In genomic region chr6:147081210-147081609, GRCh38 we compare ENCODE assay signal across 26 cellular contexts.
A peak's percentile ranks its signal among the peaks of the same experiment; 100 is the strongest.
DNase-seq lines count a peak whose midpoint lies in the region; ATAC-seq, FAIRE-seq and TF ChIP-seq lines count a peak whose summit lies in the region.
"Had no signal": no experiment of that assay in that cellular context is flagged by ENCODE, and none has a peak within 500 bp of the region (broad histone marks: within the 10 kb centered on the region; RNA-seq: fewer than 3 reads in every experiment).

No MANE protein-coding gene starts in this region.

- no peaks in the 10 kb centered on the region for H3K9me3 Mint-ChIP-seq in Calu3 (ENCODE audit: low read depth, unreplicated experiment)
- H3K9me3 Mint-ChIP-seq: activated naive CD4-positive, alpha-beta T cell treated with anti-CD3 and anti-CD28 coated beads, Interleukin-2, amount 50 U/mL, for 72 hours; activated T-helper 2 cell treated with anti-CD3 and anti-CD28 coated beads, Interferon-gamma antibody, Interleukin-2, Interleukin-4, amounts not matched to agents 10 μg/mL and 5 μg/mL and 100 μg/mL, durations not matched to agents 14 hours and 24 hours and 36 hours; central memory CD8-positive, alpha-beta T cell; stimulated activated naive B cell treated with anti-CD40 and anti-IgM and Interleukin-4, amounts not matched to agents 10 μg/mL and 1 μg/mL and 100 μg/mL, for 72 hours had no signal

- no peak for TF ChIP-seq CTCF in Calu3 (IDR thresholded peaks at IDR 0.05; ENCODE audit: unreplicated experiment)
- TF ChIP-seq CTCF in LNCaP clone FGC (IDR thresholded peaks at IDR 0.05; ENCODE audit: control insufficient read depth, extremely low read depth, insufficient read depth) = no peak
- no peak for TF ChIP-seq CTCF in H1 (IDR thresholded peaks at IDR 0.05; ENCODE audit: control extremely low read depth in 1 of 3, insufficient read depth in 1 of 3, low read depth in 1 of 3, low read length in 3 of 3)
- TF ChIP-seq CTCF in osteoblast (IDR thresholded peaks at IDR 0.05; ENCODE audit: extremely low read depth, low read depth, low read length) = no peak
- TF ChIP-seq CTCF in lower leg skin (IDR thresholded peaks at IDR 0.05) = no peak

- no peak for TF ChIP-seq EP300 in H1 (IDR thresholded peaks at IDR 0.05; ENCODE audit: borderline replicate concordance in 1 of 2, low read depth in 2 of 2, low read length in 2 of 2)

- H3K36me3 Mint-ChIP-seq in Calu3 (ENCODE audit: insufficient read depth, unreplicated experiment) = no peaks in the 10 kb centered on the region
- H3K36me3 Mint-ChIP-seq: stimulated activated naive B cell treated with anti-CD40 and anti-IgM and Interleukin-4, amounts not matched to agents 10 μg/mL and 1 μg/mL and 100 μg/mL, for 72 hours had no signal

- H3K9me3 ChIP-seq in H1 (ENCODE audit: insufficient read depth in 2 of 2, low read depth in 1 of 2, low read length in 1 of 2) (no peaks in the 10 kb centered on the region), osteoblast (ENCODE audit: low read depth, low read length) (no peaks in the 10 kb centered on the region)
- H3K9me3 ChIP-seq: BLaER1 treated with 17β-estradiol and CSF1 and Interleukin-3, amounts not matched to agents 10 nM and 100 nM; testis had no signal

- TF ChIP-seq POLR2A in H1 (IDR thresholded peaks at IDR 0.05; ENCODE audit: control extremely low read depth in 1 of 2, low read depth in 2 of 2, low read length in 2 of 2) = no peak
- no peak for TF ChIP-seq POLR2A in lower leg skin (IDR thresholded peaks at IDR 0.05)

- no peak overlapping the region for H3K4ac ChIP-seq in H1 (replicated peaks; ENCODE audit: insufficient read length, low read depth, low read length)

- H3K4me1 Mint-ChIP-seq in Calu3 (ENCODE audit: low read depth, unreplicated experiment) = peaks cover 26% of the 10 kb centered on the region
- H3K4me1 Mint-ChIP-seq: activated CD4-positive, alpha-beta memory T cell treated with anti-CD3 and anti-CD28 coated beads, Interleukin-2, amount 10 ng/mL, durations not matched to agents 7 days and 5 days; central memory CD8-positive, alpha-beta T cell; stimulated activated naive B cell treated with anti-CD40 and anti-IgM and Interleukin-4, amounts not matched to agents 10 μg/mL and 1 μg/mL and 100 μg/mL, for 72 hours had no signal

- H2BK120ac ChIP-seq in H1 (replicated peaks; ENCODE audit: low read depth, low read length) = no peak overlapping the region

- no peak overlapping the region for H3K9ac ChIP-seq in H1 (replicated peaks in 1 of 4; ENCODE audit: extremely low read depth in 1 of 4, low read depth in 3 of 4, low read length in 3 of 4)
- H3K9ac ChIP-seq: BLaER1 treated with 17β-estradiol and CSF1 and Interleukin-3, amounts not matched to agents 10 nM and 100 nM had no signal

- CTCF ChIA-PET in Calu3 (lab: Charles Lee) (interaction anchor here (0.5 to 1.2 kb wide), 2 partner anchors 26 to 29 kb away, joined by 3 to 6 read pairs; no protein-coding TSS in a partner anchor), H1 (lab: Charles Lee; ENCODE audit: partially characterized antibody) (no interaction called here)

- BruUV-seq in Calu3 (replicated peaks; lab: Mats Ljungman, UMichigan) = no TSS peak

- H2AK5ac ChIP-seq in H1 (ENCODE audit: low read depth, low read length) = no peak overlapping the region

- no peak overlapping the region for H3K4me3 Mint-ChIP-seq in Calu3 (ENCODE audit: low read depth, unreplicated experiment)
- H3K4me3 Mint-ChIP-seq: activated CD4-positive, alpha-beta memory T cell treated with anti-CD3 and anti-CD28 coated beads, Interleukin-2, amount 10 ng/mL, durations not matched to agents 7 days and 5 days; central memory CD8-positive, alpha-beta T cell; naive thymus-derived CD8-positive, alpha-beta T cell; stimulated activated naive B cell treated with anti-CD40 and anti-IgM and Interleukin-4, amounts not matched to agents 10 μg/mL and 1 μg/mL and 100 μg/mL, for 72 hours had no signal

- H3K4me2 ChIP-seq in H1 (ENCODE audit: insufficient read depth in 1 of 2, low read depth in 2 of 2, low read length in 2 of 2) (no peak overlapping the region), osteoblast (ENCODE audit: insufficient read depth, low read length) (no peak overlapping the region)
- H3K4me2 ChIP-seq: BLaER1 treated with 17β-estradiol and CSF1 and Interleukin-3, amounts not matched to agents 10 nM and 100 nM had no signal

- H3K4me1 ChIP-seq in H1 (replicated peaks in 1 of 4; ENCODE audit: control insufficient read depth in 3 of 4, insufficient read depth in 4 of 4, low read length in 3 of 4) = no peaks in the 10 kb centered on the region
- peaks cover 4% of the 10 kb centered on the region for H3K4me1 ChIP-seq in osteoblast (ENCODE audit: insufficient read depth, low read length)
- H3K4me1 ChIP-seq: BLaER1 treated with 17β-estradiol and CSF1 and Interleukin-3, amounts not matched to agents 10 nM and 100 nM; testis had no signal

- peak; percentile 26 for DNase-seq in Calu3
- peak; percentile 68 for DNase-seq in LNCaP clone FGC (ENCODE audit: low read depth)
- DNase-seq in H1 (ENCODE audit: low read depth in 1 of 2, low spot score in 2 of 2) = no peak
- DNase-seq in osteoblast (ENCODE audit: insufficient read length, low spot score, missing footprints) = peak; percentile 70
- DNase-seq in NK-92 treated with Interleukin-12 subunit alpha and Interleukin-12 subunit beta, amount 100 ng/mL, for 24 hours (lab: John Stamatoyannopoulos, UW) = no peak
- no peak for DNase-seq in lower leg skin (ENCODE audit: low spot score in 2 of 2)
- no peak for DNase-seq in activated CD4-positive, alpha-beta T cell treated with anti-CD3 and anti-CD28 coated beads for 4 hours
- DNase-seq: activated CD4-positive, alpha-beta memory T cell treated with anti-CD3 and anti-CD28 coated beads, Interleukin-2, amount 10 ng/mL, durations not matched to agents 7 days and 5 days; aorta; COR-L47; EL; left cardiac atrium; naive thymus-derived CD8-positive, alpha-beta T cell; NCI-H1694 treated with DMSO at 0.1 percent for 48 hours; NCI-H226; occipital lobe; Right ventricle myocardium superior; stimulated activated CD4-positive, alpha-beta T cell treated with anti-CD3 and anti-CD28 coated beads, Interleukin-4, amount 100 ng/mL, for 1 hour; stimulated activated naive B cell treated with anti-CD40 and anti-IgM and Interleukin-4, amounts not matched to agents 10 μg/mL and 1 μg/mL and 100 μg/mL, for 72 hours; testis had no signal

- ATAC-seq in HG03175 (IDR thresholded peaks at IDR 0.05; ENCODE audit: unreplicated experiment) = no peak
- ATAC-seq: activated naive CD4-positive, alpha-beta T cell treated with anti-CD3 and anti-CD28 coated beads, Interleukin-2, amount 50 U/mL, for 72 hours; K562; left cardiac atrium; naive thymus-derived CD8-positive, alpha-beta T cell; stimulated activated naive B cell treated with anti-CD40 and anti-IgM and Interleukin-4, amounts not matched to agents 10 μg/mL and 1 μg/mL and 100 μg/mL, for 72 hours had no signal

- H3K27me3 ChIP-seq in H1 (replicated peaks in 1 of 4; ENCODE audit: control insufficient read depth in 3 of 4, extremely low read depth in 1 of 4, insufficient read depth in 3 of 4, low read length in 3 of 4) (peaks cover 0 to 1% (median 0%) of the 10 kb centered on the region in 4 experiments; a peak in 1 of 7 replicates), osteoblast (ENCODE audit: insufficient read depth, low read length) (no peaks in the 10 kb centered on the region)
- H3K27me3 ChIP-seq: BLaER1 treated with 17β-estradiol and CSF1 and Interleukin-3, amounts not matched to agents 10 nM and 100 nM; testis had no signal

- H3K27me3 Mint-ChIP-seq in Calu3 (ENCODE audit: unreplicated experiment) = no peaks in the 10 kb centered on the region
- H3K27me3 Mint-ChIP-seq: activated CD4-positive, alpha-beta memory T cell treated with anti-CD3 and anti-CD28 coated beads, Interleukin-2, amount 10 ng/mL, durations not matched to agents 7 days and 5 days; naive thymus-derived CD8-positive, alpha-beta T cell had no signal

- H2BK20ac ChIP-seq in H1 (ENCODE audit: low read length) = no peak overlapping the region

- H3K23me2 ChIP-seq in H1 (ENCODE audit: low read depth, low read length) = no peaks in the 10 kb centered on the region

- H2BK12ac ChIP-seq in H1 (ENCODE audit: low read depth, low read length) = no peak overlapping the region

- H4K8ac ChIP-seq in H1 (ENCODE audit: extremely low read depth, insufficient read depth, low read length) = no peak overlapping the region

- no peaks in the 10 kb centered on the region for H3K79me1 ChIP-seq in H1 (ENCODE audit: low read depth, low read length)

- peak overlapping the region; percentile 52 for H3K23ac ChIP-seq in H1 (ENCODE audit: insufficient read length)

- WGBS in H1 (ENCODE audit: extremely low coverage in 1 of 2, insufficient coverage in 1 of 2, insufficient read length in 1 of 2, insufficient replicate concordance in 2 of 2, low coverage in 1 of 2, low lambda C conversion rate in 2 of 2, missing lambda C conversion rate in 1 of 2), 2 experiments = 97% methylated on average over 2 of the region's 2 CpGs; no CpG with 5 or more reads in 1 of the 2 experiments
- WGBS in lower leg skin, 2 donors = 54 to 56% methylated on average over 2 of the region's 2 CpGs

- no peak overlapping the region for H3K27ac ChIP-seq in H1 (ENCODE audit: low read depth, low read length)
- no peak overlapping the region for H3K27ac ChIP-seq in osteoblast (ENCODE audit: low read depth, low read length)
- H3K27ac ChIP-seq: BLaER1 treated with 17β-estradiol and CSF1 and Interleukin-3, amounts not matched to agents 10 nM and 100 nM; testis had no signal

- POLR2A ChIA-PET in H1 (lab: Charles Lee; ENCODE audit: partially characterized antibody) = no interaction called here

- H3K56ac ChIP-seq in H1 (replicated peaks; ENCODE audit: insufficient read length, low read depth, low read length) = no peak overlapping the region

- intact Hi-C loops in Calu3 (cut with micrococcal nuclease; ENCODE audit: unreplicated experiment) (no loop called here), lower leg skin (cut with DNase I; ENCODE audit: low total_unique reads) (no loop called here)

- H4K5ac ChIP-seq in H1 (ENCODE audit: insufficient read length, low read depth, low read length) = no peak overlapping the region

- H4K20me1 ChIP-seq in H1 (replicated peaks in 1 of 2; ENCODE audit: control insufficient read depth in 1 of 2, insufficient read depth in 2 of 2, low read length in 2 of 2) (no peaks in the 10 kb centered on the region), osteoblast (ENCODE audit: insufficient read depth, low read length) (no peaks in the 10 kb centered on the region)
- H4K20me1 ChIP-seq: BLaER1 treated with 17β-estradiol and CSF1 and Interleukin-3, amounts not matched to agents 10 nM and 100 nM had no signal

- FAIRE-seq in H1 (lab: Jason Lieb, UNC) = no peak
- FAIRE-seq: K562 had no signal

- no peak overlapping the region for H4K91ac ChIP-seq in H1 (replicated peaks; ENCODE audit: insufficient read length, low read length)

- H3K79me2 ChIP-seq in H1 (ENCODE audit: control insufficient read depth in 1 of 2, insufficient read depth in 2 of 2, low read length in 2 of 2) (no peaks in the 10 kb centered on the region), osteoblast (ENCODE audit: insufficient read depth, low read length) (no peaks in the 10 kb centered on the region)

- no peak overlapping the region for H3K18ac ChIP-seq in H1 (ENCODE audit: extremely low read depth, low read length)

- TF ChIP-seq RAD21 in H1 (IDR thresholded peaks at IDR 0.05 in 1 of 2, conservative IDR thresholded peaks at IDR 0.05 in 1 of 2; ENCODE audit: low read depth in 2 of 2, low read length in 2 of 2) = no peak

- H3K36me3 ChIP-seq in H1 (ENCODE audit: control insufficient read depth in 2 of 4, insufficient read depth in 4 of 4, low read length in 3 of 4) (no peaks in the 10 kb centered on the region), osteoblast (ENCODE audit: insufficient read depth, low read length) (no peaks in the 10 kb centered on the region)
- H3K36me3 ChIP-seq: BLaER1 treated with 17β-estradiol and CSF1 and Interleukin-3, amounts not matched to agents 10 nM and 100 nM had no signal

- H2BK15ac ChIP-seq in H1 (ENCODE audit: low read length) = no peak overlapping the region

- H3K4me3 ChIP-seq in LNCaP clone FGC (ENCODE audit: low read depth, low read length) (no peak overlapping the region), H1 (ENCODE audit: extremely low read depth in 1 of 4, insufficient read depth in 2 of 4, low read depth in 3 of 4, low read length in 4 of 4) (no peak overlapping the region), osteoblast (ENCODE audit: insufficient read depth, low read length) (no peak overlapping the region), lower leg skin (ENCODE audit: low read depth, poor library complexity, severe bottlenecking) (no peak overlapping the region)
- H3K4me3 ChIP-seq: BLaER1 treated with 17β-estradiol and CSF1 and Interleukin-3, amounts not matched to agents 10 nM and 100 nM; K562; testis had no signal

- peak overlapping the region; percentile 50 for H3K27ac Mint-ChIP-seq in Calu3 (ENCODE audit: unreplicated experiment)
- H3K27ac Mint-ChIP-seq: activated CD4-positive, alpha-beta memory T cell treated with anti-CD3 and anti-CD28 coated beads, Interleukin-2, amount 10 ng/mL, durations not matched to agents 7 days and 5 days; activated naive CD4-positive, alpha-beta T cell treated with anti-CD3 and anti-CD28 coated beads, Interleukin-2, amount 50 U/mL, for 72 hours; activated T-helper 2 cell treated with anti-CD3 and anti-CD28 coated beads, Interferon-gamma antibody, Interleukin-2, Interleukin-4, amounts not matched to agents 10 μg/mL and 5 μg/mL and 100 μg/mL, durations not matched to agents 14 hours and 24 hours and 36 hours; naive thymus-derived CD8-positive, alpha-beta T cell; stimulated activated naive B cell treated with anti-CD40 and anti-IgM and Interleukin-4, amounts not matched to agents 10 μg/mL and 1 μg/mL and 100 μg/mL, for 72 hours had no signal

- H2AFZ ChIP-seq in H1 (ENCODE audit: low read length) (no peak overlapping the region), osteoblast (ENCODE audit: low read length) (no peak overlapping the region)

- H3K14ac ChIP-seq in H1 (ENCODE audit: insufficient read length) = no peak overlapping the region

- H2BK5ac ChIP-seq in H1 (ENCODE audit: low read depth, low read length) = no peak overlapping the region

Comparison
In these comparisons a context has a peak if more than half of its experiments do, and no peak if none do; other contexts are left out.
1. DNase-seq: peak in Calu3 (single experiment), LNCaP clone FGC (single experiment) and osteoblast (single experiment); none in H1 (0 of 2), NK-92 treated with Interleukin-12 subunit alpha and Interleukin-12 subunit beta, amount 100 ng/mL, for 24 hours (single experiment), lower leg skin (0 of 2) and activated CD4-positive, alpha-beta T cell treated with anti-CD3 and anti-CD28 coated beads for 4 hours (0 of 2).